In the genomic region with DNA sequence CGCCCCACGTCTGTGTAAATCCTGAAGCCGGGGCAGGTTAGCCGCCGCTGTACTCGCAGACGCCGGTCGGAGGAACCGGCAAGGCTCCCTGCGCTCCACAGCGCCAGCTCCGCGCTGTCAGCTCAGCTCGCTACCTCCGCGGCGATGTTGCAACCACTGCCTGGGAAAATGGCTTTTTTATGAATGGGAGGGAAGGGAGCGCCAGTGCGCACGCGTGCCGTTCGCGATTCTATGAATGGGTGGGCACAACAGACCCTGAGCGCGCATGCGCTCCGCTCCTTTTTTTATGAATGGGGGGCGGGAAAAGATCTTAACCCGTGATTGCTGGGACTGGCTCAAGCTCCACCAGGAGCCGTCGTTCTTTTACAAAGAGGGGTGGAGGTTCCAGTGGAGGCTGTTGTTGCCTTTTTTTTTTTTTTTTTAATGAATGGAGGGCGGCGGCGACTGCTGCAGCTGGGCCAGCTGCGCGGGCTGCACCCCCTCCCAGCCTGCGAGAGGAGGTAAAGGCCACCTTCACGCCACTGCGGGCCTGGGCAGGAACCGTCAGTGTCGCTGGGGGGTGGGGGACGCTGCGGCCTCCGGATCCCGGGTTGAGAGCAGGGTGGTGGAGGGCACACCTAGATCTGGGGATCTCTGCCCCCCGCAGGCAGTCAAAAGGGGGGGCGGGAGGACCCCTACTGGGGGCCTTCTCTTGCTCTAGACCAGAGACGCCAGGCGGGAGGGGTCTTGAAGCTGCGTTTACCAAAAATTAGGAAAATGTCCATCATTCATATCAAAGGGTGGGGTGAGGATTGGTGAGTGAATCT, we compare ENCODE assay signal across 1 cellular context.
TF ChIP-seq lines count a peak whose summit lies in the region.

A gene with protein sequence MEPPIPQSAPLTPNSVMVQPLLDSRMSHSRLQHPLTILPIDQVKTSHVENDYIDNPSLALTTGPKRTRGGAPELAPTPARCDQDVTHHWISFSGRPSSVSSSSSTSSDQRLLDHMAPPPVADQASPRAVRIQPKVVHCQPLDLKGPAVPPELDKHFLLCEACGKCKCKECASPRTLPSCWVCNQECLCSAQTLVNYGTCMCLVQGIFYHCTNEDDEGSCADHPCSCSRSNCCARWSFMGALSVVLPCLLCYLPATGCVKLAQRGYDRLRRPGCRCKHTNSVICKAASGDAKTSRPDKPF (minus strand): TSS at position 151 of the 806 bp plus-strand sequence. CDS start 9,913 bp downstream, outside the sequence.

TF ChIP-seq in K562, 482 proteins besides CTCF, POLR2A, EP300 and RAD21 (continued from another document and continues in another):
- TF ChIP-seq, protein P1, sequence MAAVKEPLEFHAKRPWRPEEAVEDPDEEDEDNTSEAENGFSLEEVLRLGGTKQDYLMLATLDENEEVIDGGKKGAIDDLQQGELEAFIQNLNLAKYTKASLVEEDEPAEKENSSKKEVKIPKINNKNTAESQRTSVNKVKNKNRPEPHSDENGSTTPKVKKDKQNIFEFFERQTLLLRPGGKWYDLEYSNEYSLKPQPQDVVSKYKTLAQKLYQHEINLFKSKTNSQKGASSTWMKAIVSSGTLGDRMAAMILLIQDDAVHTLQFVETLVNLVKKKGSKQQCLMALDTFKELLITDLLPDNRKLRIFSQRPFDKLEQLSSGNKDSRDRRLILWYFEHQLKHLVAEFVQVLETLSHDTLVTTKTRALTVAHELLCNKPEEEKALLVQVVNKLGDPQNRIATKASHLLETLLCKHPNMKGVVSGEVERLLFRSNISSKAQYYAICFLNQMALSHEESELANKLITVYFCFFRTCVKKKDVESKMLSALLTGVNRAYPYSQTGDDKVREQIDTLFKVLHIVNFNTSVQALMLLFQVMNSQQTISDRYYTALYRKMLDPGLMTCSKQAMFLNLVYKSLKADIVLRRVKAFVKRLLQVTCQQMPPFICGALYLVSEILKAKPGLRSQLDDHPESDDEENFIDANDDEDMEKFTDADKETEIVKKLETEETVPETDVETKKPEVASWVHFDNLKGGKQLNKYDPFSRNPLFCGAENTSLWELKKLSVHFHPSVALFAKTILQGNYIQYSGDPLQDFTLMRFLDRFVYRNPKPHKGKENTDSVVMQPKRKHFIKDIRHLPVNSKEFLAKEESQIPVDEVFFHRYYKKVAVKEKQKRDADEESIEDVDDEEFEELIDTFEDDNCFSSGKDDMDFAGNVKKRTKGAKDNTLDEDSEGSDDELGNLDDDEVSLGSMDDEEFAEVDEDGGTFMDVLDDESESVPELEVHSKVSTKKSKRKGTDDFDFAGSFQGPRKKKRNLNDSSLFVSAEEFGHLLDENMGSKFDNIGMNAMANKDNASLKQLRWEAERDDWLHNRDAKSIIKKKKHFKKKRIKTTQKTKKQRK (IDR thresholded peaks at IDR 0.05; ENCODE audit: borderline replicate concordance, low read depth, low read length): no peak
- TF ChIP-seq GATA2 (CRISPR knock-in tag; IDR thresholded peaks at IDR 0.05) (peak; percentile 82), CHCHD3 (CRISPR knock-in tag; IDR thresholded peaks at IDR 0.05) (no peak), STAT5B (CRISPR knock-in tag; IDR thresholded peaks at IDR 0.05) (no peak), HNRNPUL1 (IDR thresholded peaks at IDR 0.05; ENCODE audit: low read length) (no peak), ARID4B (CRISPR knock-in tag; IDR thresholded peaks at IDR 0.05) (no peak; the same call in 1 of the 2 replicates), NRF1 (conservative IDR thresholded peaks at IDR 0.05 in 1 of 2, IDR thresholded peaks at IDR 0.05 in 1 of 2) (peak; percentile 99), LARP7 (IDR thresholded peaks at IDR 0.05) (no peak), ZNF347 (CRISPR knock-in tag; IDR thresholded peaks at IDR 0.05; ENCODE audit: low read depth) (no peak), TRIM24 (IDR thresholded peaks at IDR 0.05) (no peak; a peak in 1 of 4 replicates), ZKSCAN1 (IDR thresholded peaks at IDR 0.05; ENCODE audit: low read depth, low read length) (no peak), SNRNP70 (optimal IDR thresholded peaks at IDR 0.05; ENCODE audit: low read depth, low read length) (no peak), CTCFL (IDR thresholded peaks at IDR 0.05; ENCODE audit: borderline replicate concordance, insufficient read depth, low read depth, low read length, poor library complexity, severe bottlenecking) (no peak), U2AF1 (optimal IDR thresholded peaks at IDR 0.05; ENCODE audit: low read depth, low read length) (no peak), SREBF1 (IDR thresholded peaks at IDR 0.05; ENCODE audit: borderline replicate concordance, low read depth, low read length) (no peak), CC2D1A (IDR thresholded peaks at IDR 0.05) (no peak), SMARCC2 (IDR thresholded peaks at IDR 0.05; ENCODE audit: low read depth) (no peak), PPARD (CRISPR knock-in tag; IDR thresholded peaks at IDR 0.05) (no peak), SUPT5H (IDR thresholded peaks at IDR 0.05) (peak; percentile 93), PHB2 (IDR thresholded peaks at IDR 0.05; ENCODE audit: low read depth) (no peak), EHMT2 (IDR thresholded peaks at IDR 0.05) (no peak), THRAP3 (IDR thresholded peaks at IDR 0.05; ENCODE audit: borderline replicate concordance) (no peak), SRF (CRISPR knock-in tag; IDR thresholded peaks at IDR 0.05) (0 out of 4 replicates have a peak, but pooled peaks of 1 of the 2 experiments have one; percentile 49), ZNF584 (CRISPR knock-in tag; IDR thresholded peaks at IDR 0.05; ENCODE audit: low read depth) (no peak), KDM1A (IDR thresholded peaks at IDR 0.05) (no peak), ZNF57 (CRISPR knock-in tag; IDR thresholded peaks at IDR 0.05) (no peak), FOXA1 (IDR thresholded peaks at IDR 0.05; ENCODE audit: borderline replicate concordance) (no peak), ZNF133 (CRISPR knock-in tag; IDR thresholded peaks at IDR 0.05) (no peak)
- TF ChIP-seq, protein P2, sequence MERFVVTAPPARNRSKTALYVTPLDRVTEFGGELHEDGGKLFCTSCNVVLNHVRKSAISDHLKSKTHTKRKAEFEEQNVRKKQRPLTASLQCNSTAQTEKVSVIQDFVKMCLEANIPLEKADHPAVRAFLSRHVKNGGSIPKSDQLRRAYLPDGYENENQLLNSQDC (CRISPR knock-in tag; IDR thresholded peaks at IDR 0.05): no peak
- TF ChIP-seq, protein P3, sequence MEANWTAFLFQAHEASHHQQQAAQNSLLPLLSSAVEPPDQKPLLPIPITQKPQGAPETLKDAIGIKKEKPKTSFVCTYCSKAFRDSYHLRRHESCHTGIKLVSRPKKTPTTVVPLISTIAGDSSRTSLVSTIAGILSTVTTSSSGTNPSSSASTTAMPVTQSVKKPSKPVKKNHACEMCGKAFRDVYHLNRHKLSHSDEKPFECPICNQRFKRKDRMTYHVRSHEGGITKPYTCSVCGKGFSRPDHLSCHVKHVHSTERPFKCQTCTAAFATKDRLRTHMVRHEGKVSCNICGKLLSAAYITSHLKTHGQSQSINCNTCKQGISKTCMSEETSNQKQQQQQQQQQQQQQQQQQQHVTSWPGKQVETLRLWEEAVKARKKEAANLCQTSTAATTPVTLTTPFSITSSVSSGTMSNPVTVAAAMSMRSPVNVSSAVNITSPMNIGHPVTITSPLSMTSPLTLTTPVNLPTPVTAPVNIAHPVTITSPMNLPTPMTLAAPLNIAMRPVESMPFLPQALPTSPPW (CRISPR knock-in tag; IDR thresholded peaks at IDR 0.05): peak; percentile 12
- TF ChIP-seq, protein P4, sequence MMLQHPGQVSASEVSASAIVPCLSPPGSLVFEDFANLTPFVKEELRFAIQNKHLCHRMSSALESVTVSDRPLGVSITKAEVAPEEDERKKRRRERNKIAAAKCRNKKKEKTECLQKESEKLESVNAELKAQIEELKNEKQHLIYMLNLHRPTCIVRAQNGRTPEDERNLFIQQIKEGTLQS (IDR thresholded peaks at IDR 0.05): peak; percentile 85
- TF ChIP-seq, protein P4 (CRISPR knock-in tag; conservative IDR thresholded peaks at IDR 0.05): no peak; the same call in 1 of the 2 replicates
- TF ChIP-seq, protein P5, sequence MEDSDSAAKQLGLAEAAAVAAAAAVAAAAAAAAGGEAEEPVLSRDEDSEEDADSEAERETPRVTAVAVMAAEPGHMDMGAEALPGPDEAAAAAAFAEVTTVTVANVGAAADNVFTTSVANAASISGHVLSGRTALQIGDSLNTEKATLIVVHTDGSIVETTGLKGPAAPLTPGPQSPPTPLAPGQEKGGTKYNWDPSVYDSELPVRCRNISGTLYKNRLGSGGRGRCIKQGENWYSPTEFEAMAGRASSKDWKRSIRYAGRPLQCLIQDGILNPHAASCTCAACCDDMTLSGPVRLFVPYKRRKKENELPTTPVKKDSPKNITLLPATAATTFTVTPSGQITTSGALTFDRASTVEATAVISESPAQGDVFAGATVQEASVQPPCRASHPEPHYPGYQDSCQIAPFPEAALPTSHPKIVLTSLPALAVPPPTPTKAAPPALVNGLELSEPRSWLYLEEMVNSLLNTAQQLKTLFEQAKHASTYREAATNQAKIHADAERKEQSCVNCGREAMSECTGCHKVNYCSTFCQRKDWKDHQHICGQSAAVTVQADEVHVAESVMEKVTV (CRISPR knock-in tag; IDR thresholded peaks at IDR 0.05): no peak
- TF ChIP-seq, protein P6, sequence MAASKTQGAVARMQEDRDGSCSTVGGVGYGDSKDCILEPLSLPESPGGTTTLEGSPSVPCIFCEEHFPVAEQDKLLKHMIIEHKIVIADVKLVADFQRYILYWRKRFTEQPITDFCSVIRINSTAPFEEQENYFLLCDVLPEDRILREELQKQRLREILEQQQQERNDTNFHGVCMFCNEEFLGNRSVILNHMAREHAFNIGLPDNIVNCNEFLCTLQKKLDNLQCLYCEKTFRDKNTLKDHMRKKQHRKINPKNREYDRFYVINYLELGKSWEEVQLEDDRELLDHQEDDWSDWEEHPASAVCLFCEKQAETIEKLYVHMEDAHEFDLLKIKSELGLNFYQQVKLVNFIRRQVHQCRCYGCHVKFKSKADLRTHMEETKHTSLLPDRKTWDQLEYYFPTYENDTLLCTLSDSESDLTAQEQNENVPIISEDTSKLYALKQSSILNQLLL (CRISPR knock-in tag; IDR thresholded peaks at IDR 0.05; ENCODE audit: borderline replicate concordance): no peak
